In genomic region chr6:26224547-26224912, GRCh38 we compare ENCODE assay signal across 1 cellular context.
TF ChIP-seq lines count a peak whose summit lies in the region.

No MANE protein-coding gene starts in this region.

TF ChIP-seq in SK-N-SH treated with all-trans-retinoic acid at 6 μM for 48 hours, 23 proteins besides CTCF, POLR2A, EP300 and RAD21 (continued from another document):
- TF ChIP-seq TSHZ2 (CRISPR knock-in tag; IDR thresholded peaks at IDR 0.05) = no peak
